ENCODE assay signal across 1 cellular context in the genomic region with DNA sequence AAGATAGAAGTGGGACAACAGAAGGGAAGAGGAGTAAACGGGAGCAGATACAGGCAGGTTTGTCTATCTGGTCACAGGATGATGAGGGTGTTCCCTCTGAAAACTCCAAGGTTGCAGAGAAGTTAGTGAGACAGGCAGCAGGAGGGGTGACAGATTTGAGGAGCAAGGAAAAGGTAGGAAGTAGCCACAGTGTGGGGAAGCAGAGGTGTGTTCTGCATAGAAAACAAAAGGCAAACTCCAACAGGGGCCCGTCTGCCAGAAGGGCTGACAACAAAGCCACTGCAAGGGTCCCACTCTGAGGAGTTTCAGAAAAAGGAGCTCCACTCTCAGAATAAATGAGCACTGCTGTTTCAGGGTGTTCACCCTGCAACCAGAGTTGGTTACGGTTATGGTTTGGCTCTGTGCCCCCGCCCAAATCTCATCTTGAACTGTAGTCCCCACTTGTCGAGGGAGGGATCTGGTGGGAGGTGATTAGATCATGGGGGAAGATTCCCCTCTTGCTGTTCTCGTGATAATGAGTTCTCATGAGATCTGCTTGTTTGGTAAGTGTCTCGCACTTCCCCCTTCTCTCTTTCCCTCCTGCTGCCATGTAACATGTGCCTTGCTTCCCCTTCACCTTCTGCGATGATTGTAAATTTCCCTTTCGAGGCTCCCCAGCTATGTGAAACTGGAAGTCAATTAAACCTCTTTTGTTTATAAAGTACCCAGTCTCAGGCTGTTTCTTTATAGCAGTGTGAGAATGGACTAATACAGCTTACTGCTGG.
TF ChIP-seq lines count a peak whose summit lies in the region.

No MANE protein-coding gene starts in this region.

TF ChIP-seq in HepG2, 621 proteins besides CTCF, POLR2A, EP300 and RAD21:
- no peak for TF ChIP-seq THYN1 (CRISPR knock-in tag; IDR thresholded peaks at IDR 0.05; ENCODE audit: borderline replicate concordance, low read depth)
- no peak for TF ChIP-seq ZNF841 (CRISPR knock-in tag; IDR thresholded peaks at IDR 0.05; ENCODE audit: borderline replicate concordance)
- no peak for TF ChIP-seq PRMT3 (CRISPR knock-in tag; IDR thresholded peaks at IDR 0.05; ENCODE audit: borderline replicate concordance, low read depth)
- TF ChIP-seq, protein P1, sequence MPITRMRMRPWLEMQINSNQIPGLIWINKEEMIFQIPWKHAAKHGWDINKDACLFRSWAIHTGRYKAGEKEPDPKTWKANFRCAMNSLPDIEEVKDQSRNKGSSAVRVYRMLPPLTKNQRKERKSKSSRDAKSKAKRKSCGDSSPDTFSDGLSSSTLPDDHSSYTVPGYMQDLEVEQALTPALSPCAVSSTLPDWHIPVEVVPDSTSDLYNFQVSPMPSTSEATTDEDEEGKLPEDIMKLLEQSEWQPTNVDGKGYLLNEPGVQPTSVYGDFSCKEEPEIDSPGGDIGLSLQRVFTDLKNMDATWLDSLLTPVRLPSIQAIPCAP (CRISPR knock-in tag; IDR thresholded peaks at IDR 0.05; ENCODE audit: low read depth) = no peak
- TF ChIP-seq ETV6 (CRISPR knock-in tag; conservative IDR thresholded peaks at IDR 0.05) = no peak
- no peak for TF ChIP-seq HMGA1 (CRISPR knock-in tag; conservative IDR thresholded peaks at IDR 0.05)
- TF ChIP-seq RBFOX2 (IDR thresholded peaks at IDR 0.05; ENCODE audit: low read depth, low read length) = no peak
- TF ChIP-seq ETV5 (CRISPR knock-in tag; IDR thresholded peaks at IDR 0.05; ENCODE audit: borderline replicate concordance) = no peak
- no peak for TF ChIP-seq ZNF337 (CRISPR knock-in tag; IDR thresholded peaks at IDR 0.05; ENCODE audit: borderline replicate concordance, low read depth)
- TF ChIP-seq, protein P2, sequence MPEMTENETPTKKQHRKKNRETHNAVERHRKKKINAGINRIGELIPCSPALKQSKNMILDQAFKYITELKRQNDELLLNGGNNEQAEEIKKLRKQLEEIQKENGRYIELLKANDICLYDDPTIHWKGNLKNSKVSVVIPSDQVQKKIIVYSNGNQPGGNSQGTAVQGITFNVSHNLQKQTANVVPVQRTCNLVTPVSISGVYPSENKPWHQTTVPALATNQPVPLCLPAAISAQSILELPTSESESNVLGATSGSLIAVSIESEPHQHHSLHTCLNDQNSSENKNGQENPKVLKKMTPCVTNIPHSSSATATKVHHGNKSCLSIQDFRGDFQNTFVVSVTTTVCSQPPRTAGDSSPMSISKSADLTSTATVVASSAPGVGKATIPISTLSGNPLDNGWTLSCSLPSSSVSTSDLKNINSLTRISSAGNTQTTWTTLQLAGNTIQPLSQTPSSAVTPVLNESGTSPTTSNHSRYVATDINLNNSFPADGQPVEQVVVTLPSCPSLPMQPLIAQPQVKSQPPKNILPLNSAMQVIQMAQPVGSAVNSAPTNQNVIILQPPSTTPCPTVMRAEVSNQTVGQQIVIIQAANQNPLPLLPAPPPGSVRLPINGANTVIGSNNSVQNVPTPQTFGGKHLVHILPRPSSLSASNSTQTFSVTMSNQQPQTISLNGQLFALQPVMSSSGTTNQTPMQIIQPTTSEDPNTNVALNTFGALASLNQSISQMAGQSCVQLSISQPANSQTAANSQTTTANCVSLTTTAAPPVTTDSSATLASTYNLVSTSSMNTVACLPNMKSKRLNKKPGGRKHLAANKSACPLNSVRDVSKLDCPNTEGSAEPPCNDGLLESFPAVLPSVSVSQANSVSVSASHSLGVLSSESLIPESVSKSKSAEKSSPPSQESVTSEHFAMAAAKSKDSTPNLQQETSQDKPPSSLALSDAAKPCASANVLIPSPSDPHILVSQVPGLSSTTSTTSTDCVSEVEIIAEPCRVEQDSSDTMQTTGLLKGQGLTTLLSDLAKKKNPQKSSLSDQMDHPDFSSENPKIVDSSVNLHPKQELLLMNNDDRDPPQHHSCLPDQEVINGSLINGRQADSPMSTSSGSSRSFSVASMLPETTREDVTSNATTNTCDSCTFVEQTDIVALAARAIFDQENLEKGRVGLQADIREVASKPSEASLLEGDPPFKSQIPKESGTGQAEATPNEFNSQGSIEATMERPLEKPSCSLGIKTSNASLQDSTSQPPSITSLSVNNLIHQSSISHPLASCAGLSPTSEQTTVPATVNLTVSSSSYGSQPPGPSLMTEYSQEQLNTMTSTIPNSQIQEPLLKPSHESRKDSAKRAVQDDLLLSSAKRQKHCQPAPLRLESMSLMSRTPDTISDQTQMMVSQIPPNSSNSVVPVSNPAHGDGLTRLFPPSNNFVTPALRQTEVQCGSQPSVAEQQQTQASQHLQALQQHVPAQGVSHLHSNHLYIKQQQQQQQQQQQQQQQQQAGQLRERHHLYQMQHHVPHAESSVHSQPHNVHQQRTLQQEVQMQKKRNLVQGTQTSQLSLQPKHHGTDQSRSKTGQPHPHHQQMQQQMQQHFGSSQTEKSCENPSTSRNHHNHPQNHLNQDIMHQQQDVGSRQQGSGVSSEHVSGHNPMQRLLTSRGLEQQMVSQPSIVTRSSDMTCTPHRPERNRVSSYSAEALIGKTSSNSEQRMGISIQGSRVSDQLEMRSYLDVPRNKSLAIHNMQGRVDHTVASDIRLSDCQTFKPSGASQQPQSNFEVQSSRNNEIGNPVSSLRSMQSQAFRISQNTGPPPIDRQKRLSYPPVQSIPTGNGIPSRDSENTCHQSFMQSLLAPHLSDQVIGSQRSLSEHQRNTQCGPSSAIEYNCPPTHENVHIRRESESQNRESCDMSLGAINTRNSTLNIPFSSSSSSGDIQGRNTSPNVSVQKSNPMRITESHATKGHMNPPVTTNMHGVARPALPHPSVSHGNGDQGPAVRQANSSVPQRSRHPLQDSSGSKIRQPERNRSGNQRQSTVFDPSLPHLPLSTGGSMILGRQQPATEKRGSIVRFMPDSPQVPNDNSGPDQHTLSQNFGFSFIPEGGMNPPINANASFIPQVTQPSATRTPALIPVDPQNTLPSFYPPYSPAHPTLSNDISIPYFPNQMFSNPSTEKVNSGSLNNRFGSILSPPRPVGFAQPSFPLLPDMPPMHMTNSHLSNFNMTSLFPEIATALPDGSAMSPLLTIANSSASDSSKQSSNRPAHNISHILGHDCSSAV (CRISPR knock-in tag; IDR thresholded peaks at IDR 0.05; ENCODE audit: borderline replicate concordance) = no peak
- no peak for TF ChIP-seq PLRG1 (conservative IDR thresholded peaks at IDR 0.05)
- no peak for TF ChIP-seq ZBTB38 (CRISPR knock-in tag; IDR thresholded peaks at IDR 0.05)
- TF ChIP-seq, protein P3, sequence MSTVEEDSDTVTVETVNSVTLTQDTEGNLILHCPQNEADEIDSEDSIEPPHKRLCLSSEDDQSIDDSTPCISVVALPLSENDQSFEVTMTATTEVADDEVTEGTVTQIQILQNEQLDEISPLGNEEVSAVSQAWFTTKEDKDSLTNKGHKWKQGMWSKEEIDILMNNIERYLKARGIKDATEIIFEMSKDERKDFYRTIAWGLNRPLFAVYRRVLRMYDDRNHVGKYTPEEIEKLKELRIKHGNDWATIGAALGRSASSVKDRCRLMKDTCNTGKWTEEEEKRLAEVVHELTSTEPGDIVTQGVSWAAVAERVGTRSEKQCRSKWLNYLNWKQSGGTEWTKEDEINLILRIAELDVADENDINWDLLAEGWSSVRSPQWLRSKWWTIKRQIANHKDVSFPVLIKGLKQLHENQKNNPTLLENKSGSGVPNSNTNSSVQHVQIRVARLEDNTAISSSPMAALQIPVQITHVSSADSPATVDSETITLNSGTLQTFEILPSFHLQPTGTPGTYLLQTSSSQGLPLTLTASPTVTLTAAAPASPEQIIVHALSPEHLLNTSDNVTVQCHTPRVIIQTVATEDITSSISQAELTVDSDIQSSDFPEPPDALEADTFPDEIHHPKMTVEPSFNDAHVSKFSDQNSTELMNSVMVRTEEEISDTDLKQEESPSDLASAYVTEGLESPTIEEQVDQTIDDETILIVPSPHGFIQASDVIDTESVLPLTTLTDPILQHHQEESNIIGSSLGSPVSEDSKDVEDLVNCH (CRISPR knock-in tag; IDR thresholded peaks at IDR 0.05) = no peak
- TF ChIP-seq HNRNPUL1 (IDR thresholded peaks at IDR 0.05; ENCODE audit: low read depth, low read length) = no peak
